30 cellular contexts compared by ENCODE assay signal in genomic region chr11:72551571-72551970, GRCh38.
"Had no signal": no experiment of that assay in that cellular context is flagged by ENCODE, and none has a peak within 500 bp of the region (broad histone marks: within the 10 kb centered on the region; RNA-seq: fewer than 3 reads in every experiment).

No MANE protein-coding gene starts in this region.

- H3K27me3 ChIP-seq: ascending aorta, breast epithelium, cardiac muscle cell, colonic mucosa, foreskin keratinocyte, gastrocnemius medialis had no signal

- H3K9me3 ChIP-seq: ascending aorta, breast epithelium, colonic mucosa, gastrocnemius medialis, heart left ventricle had no signal

- H3K4me3 ChIP-seq: ascending aorta, breast epithelium, cardiac muscle cell, colonic mucosa, gastrocnemius medialis, heart left ventricle had no signal

- ATAC-seq: activated CD4-positive, alpha-beta T cell treated with anti-CD3 and anti-CD28 coated beads for 36 hours; activated T-cell treated with anti-CD3 and anti-CD28 coated beads, Interleukin-2, amount 50 U/mL, for 72 hours; esophagus mucosa; foreskin keratinocyte; gastrocnemius medialis; heart left ventricle had no signal

- H3K27ac Mint-ChIP-seq: activated CD4-positive, alpha-beta memory T cell treated with anti-CD3 and anti-CD28 coated beads, Interleukin-2, amount 10 ng/mL, durations not matched to agents 7 days and 5 days; activated CD4-positive, alpha-beta T cell treated with anti-CD3 and anti-CD28 coated beads for 36 hours; activated CD4-positive, alpha-beta T cell treated with anti-CD3 and anti-CD28 coated beads, Interleukin-2, amount 10 ng/mL, durations not matched to agents 24 days and 14 days; activated naive CD8-positive, alpha-beta T cell; activated T-cell treated with anti-CD3 and anti-CD28 coated beads, Interleukin-2, amount 50 U/mL, for 24 hours; activated T-cell treated with anti-CD3 and anti-CD28 coated beads, Interleukin-2, amount 50 U/mL, for 72 hours; brain had no signal

- DNase-seq: activated CD4-positive, alpha-beta memory T cell treated with anti-CD3 and anti-CD28 coated beads, Interleukin-2, amount 10 ng/mL, durations not matched to agents 7 days and 5 days; activated CD4-positive, alpha-beta T cell treated with anti-CD3 and anti-CD28 coated beads for 36 hours; activated CD4-positive, alpha-beta T cell treated with anti-CD3 and anti-CD28 coated beads, Interleukin-2, amount 10 ng/mL, durations not matched to agents 24 days and 14 days; activated CD4-positive, alpha-beta T cell treated with anti-CD3 and anti-CD28 coated beads, Interleukin-2, amount 50 U/mL, for 4 hours; activated CD4-positive, CD25-positive, alpha-beta regulatory T cell; activated CD4-positive, CD25-positive, alpha-beta regulatory T cell treated with anti-CD3 and anti-CD28 coated beads, Interleukin-2, amount 50 U/mL, for 72 hours; activated CD8-positive, alpha-beta memory T cell treated with anti-CD3 and anti-CD28 coated beads, Interleukin-2, amount 50 U/mL, for 48 hours; activated gamma-delta T cell treated with Interleukin-2 at 50 U/mL for 16 hours; activated naive CD4-positive, alpha-beta T cell treated with anti-CD3 and anti-CD28 coated beads, Interleukin-2, amount 50 U/mL, for 16 hours; activated naive CD4-positive, alpha-beta T cell treated with Interleukin-2 at 50 U/mL for 16 hours; activated T-cell treated with anti-CD3 and anti-CD28 coated beads for 4 hours; activated T-cell treated with anti-CD3 and anti-CD28 coated beads, Interleukin-2, amount 50 U/mL, for 24 hours; activated T-cell treated with anti-CD3 and anti-CD28 coated beads, Interleukin-2, amount 50 U/mL, for 72 hours; central memory CD4-positive, alpha-beta T cell; cerebellar nuclear complex; colonic mucosa; effector CD8-positive, alpha-beta T cell; foreskin keratinocyte; gastrocnemius medialis; glutamatergic neuron; heart left ventricle; T-helper 2 cell had no signal

- H3K27ac ChIP-seq: ascending aorta, breast epithelium, cardiac muscle cell, colonic mucosa, gastrocnemius medialis, heart left ventricle had no signal

- H3K4me3 Mint-ChIP-seq: activated CD4-positive, alpha-beta memory T cell treated with anti-CD3 and anti-CD28 coated beads, Interleukin-2, amount 10 ng/mL, durations not matched to agents 7 days and 5 days; activated CD4-positive, alpha-beta T cell treated with anti-CD3 and anti-CD28 coated beads for 36 hours; activated CD4-positive, alpha-beta T cell treated with anti-CD3 and anti-CD28 coated beads, Interleukin-2, amount 10 ng/mL, durations not matched to agents 24 days and 14 days; activated naive CD8-positive, alpha-beta T cell; activated T-cell treated with anti-CD3 and anti-CD28 coated beads, Interleukin-2, amount 50 U/mL, for 24 hours; activated T-cell treated with anti-CD3 and anti-CD28 coated beads, Interleukin-2, amount 50 U/mL, for 72 hours; brain had no signal

- FAIRE-seq: endometrium, endothelial cell of umbilical vein had no signal

- H3K4me1 Mint-ChIP-seq: activated CD4-positive, alpha-beta T cell treated with anti-CD3 and anti-CD28 coated beads for 36 hours had no signal

- H3K36me3 ChIP-seq: ascending aorta, breast epithelium, cardiac muscle cell, colonic mucosa, gastrocnemius medialis, heart left ventricle had no signal

- H3K4me1 ChIP-seq: ascending aorta, breast epithelium, colonic mucosa, heart left ventricle had no signal

- H3K9me3 Mint-ChIP-seq: activated CD4-positive, alpha-beta memory T cell treated with anti-CD3 and anti-CD28 coated beads, Interleukin-2, amount 10 ng/mL, durations not matched to agents 7 days and 5 days; activated CD4-positive, alpha-beta T cell treated with anti-CD3 and anti-CD28 coated beads, Interleukin-2, amount 10 ng/mL, durations not matched to agents 24 days and 14 days; activated T-cell treated with anti-CD3 and anti-CD28 coated beads, Interleukin-2, amount 50 U/mL, for 24 hours; activated T-cell treated with anti-CD3 and anti-CD28 coated beads, Interleukin-2, amount 50 U/mL, for 72 hours had no signal

- H3K36me3 Mint-ChIP-seq: activated naive CD8-positive, alpha-beta T cell; brain had no signal
